In the genomic region with DNA sequence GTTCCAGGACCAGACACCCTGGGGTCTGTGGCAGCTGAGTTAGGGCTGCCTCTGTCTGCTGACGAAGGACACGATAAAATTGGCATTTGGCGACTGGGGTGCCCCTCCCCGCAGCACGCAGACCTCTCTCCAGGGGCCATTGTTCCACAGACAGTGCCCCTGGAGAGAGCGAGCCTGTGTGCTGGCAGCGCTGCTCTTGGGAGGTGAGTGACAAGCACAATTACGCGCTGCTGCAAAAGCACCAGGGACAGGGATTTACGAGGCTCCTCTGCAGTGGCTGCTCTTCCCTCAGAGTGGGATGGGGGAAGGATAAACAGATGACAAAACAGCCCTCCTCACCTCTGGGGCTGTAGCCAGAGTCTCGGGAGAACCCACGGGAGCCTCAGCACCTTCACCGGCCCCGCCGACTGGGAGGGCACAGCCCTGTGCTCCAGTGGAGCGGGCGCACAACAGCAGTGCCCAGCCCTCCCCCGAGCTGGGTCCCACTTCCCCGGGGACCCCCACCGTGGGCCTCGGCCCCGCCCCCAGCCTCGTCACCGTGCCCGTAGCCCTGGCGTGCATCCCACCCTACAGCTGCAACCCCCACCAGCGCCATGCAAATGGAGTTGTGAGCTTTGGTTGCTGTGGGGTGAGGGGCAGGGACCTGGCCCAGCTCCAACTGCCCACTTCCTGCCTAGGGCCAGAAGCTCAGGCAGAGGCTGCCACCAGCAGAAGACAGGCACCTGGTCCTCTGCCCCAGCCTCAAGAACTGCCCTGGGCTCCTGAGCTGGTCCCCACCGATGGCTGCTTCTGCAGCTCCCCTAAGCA, we compare ENCODE assay signal across 1 cellular context.
TF ChIP-seq lines count a peak whose summit lies in the region.

No MANE protein-coding gene starts in this region.

TF ChIP-seq in WTC11, 78 proteins besides CTCF, POLR2A, EP300 and RAD21 (continued from another document):
- TF ChIP-seq, protein P1, sequence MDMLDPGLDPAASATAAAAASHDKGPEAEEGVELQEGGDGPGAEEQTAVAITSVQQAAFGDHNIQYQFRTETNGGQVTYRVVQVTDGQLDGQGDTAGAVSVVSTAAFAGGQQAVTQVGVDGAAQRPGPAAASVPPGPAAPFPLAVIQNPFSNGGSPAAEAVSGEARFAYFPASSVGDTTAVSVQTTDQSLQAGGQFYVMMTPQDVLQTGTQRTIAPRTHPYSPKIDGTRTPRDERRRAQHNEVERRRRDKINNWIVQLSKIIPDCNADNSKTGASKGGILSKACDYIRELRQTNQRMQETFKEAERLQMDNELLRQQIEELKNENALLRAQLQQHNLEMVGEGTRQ (CRISPR knock-in tag; IDR thresholded peaks at IDR 0.05): no peak
- TF ChIP-seq, protein P2, sequence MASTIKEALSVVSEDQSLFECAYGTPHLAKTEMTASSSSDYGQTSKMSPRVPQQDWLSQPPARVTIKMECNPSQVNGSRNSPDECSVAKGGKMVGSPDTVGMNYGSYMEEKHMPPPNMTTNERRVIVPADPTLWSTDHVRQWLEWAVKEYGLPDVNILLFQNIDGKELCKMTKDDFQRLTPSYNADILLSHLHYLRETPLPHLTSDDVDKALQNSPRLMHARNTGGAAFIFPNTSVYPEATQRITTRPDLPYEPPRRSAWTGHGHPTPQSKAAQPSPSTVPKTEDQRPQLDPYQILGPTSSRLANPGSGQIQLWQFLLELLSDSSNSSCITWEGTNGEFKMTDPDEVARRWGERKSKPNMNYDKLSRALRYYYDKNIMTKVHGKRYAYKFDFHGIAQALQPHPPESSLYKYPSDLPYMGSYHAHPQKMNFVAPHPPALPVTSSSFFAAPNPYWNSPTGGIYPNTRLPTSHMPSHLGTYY (CRISPR knock-in tag; IDR thresholded peaks at IDR 0.05): no peak
- TF ChIP-seq GTF2I (CRISPR knock-in tag; conservative IDR thresholded peaks at IDR 0.05): no peak
- TF ChIP-seq ZNF671 (CRISPR knock-in tag; IDR thresholded peaks at IDR 0.05): no peak
TF ChIP-seq in WTC11: peak in this region for 0.
